Comparison of ENCODE assay signal across 24 cellular contexts in genomic region chr3:834679-835078, GRCh38.
"Had no signal": no experiment of that assay in that cellular context is flagged by ENCODE, and none has a peak within 500 bp of the region (broad histone marks: within the 10 kb centered on the region; RNA-seq: fewer than 3 reads in every experiment).

No MANE protein-coding gene starts in this region.

- ATAC-seq: effector memory CD8-positive, alpha-beta T cell; esophagus mucosa; gastrocnemius medialis; gastroesophageal sphincter; heart left ventricle; heart right ventricle had no signal

- H3K4me3 ChIP-seq: colonic mucosa, coronary artery, dorsolateral prefrontal cortex, esophagus muscularis mucosa, esophagus squamous epithelium, gastrocnemius medialis, gastroesophageal sphincter, heart left ventricle, heart right ventricle had no signal

- DNase-seq: colonic mucosa; cortex of kidney; dermis blood vessel endothelial cell; dorsolateral prefrontal cortex; effector CD4-positive, alpha-beta T cell; effector CD8-positive, alpha-beta T cell; effector memory CD4-positive, alpha-beta T cell; effector memory CD8-positive, alpha-beta T cell; endodermal cell; erythroblast; esophagus squamous epithelium; foreskin fibroblast; foreskin melanocyte; gastrocnemius medialis; glutamatergic neuron; head of caudate nucleus; heart left ventricle; heart right ventricle had no signal

- H3K4me3 Mint-ChIP-seq: dendritic cell treated with granulocyte-macrophage colony-stimulating factor and Interleukin-4, amounts not matched to agents 40 ng/mL and 50 ng/mL, for 4 days; effector memory CD8-positive, alpha-beta T cell; endodermal cell had no signal

- H3K4me1 ChIP-seq: colonic mucosa, esophagus muscularis mucosa, esophagus squamous epithelium, gastrocnemius medialis, gastroesophageal sphincter, heart left ventricle, heart right ventricle had no signal

- H3K27ac ChIP-seq: colonic mucosa, coronary artery, dorsolateral prefrontal cortex, epithelial cell of prostate, esophagus muscularis mucosa, esophagus squamous epithelium, gastrocnemius medialis, gastroesophageal sphincter, heart left ventricle, heart right ventricle had no signal

- H3K27me3 ChIP-seq: colonic mucosa, dorsolateral prefrontal cortex, esophagus muscularis mucosa, esophagus squamous epithelium, gastrocnemius medialis, gastroesophageal sphincter, heart left ventricle, heart right ventricle had no signal

- H3K27ac Mint-ChIP-seq: dendritic cell treated with granulocyte-macrophage colony-stimulating factor and Interleukin-4, amounts not matched to agents 40 ng/mL and 50 ng/mL, for 4 days; effector memory CD8-positive, alpha-beta T cell; endodermal cell had no signal

- H3K4me1 Mint-ChIP-seq: endodermal cell had no signal

- H3K36me3 ChIP-seq: colonic mucosa, esophagus muscularis mucosa, esophagus squamous epithelium, gastrocnemius medialis, gastroesophageal sphincter, heart left ventricle, heart right ventricle had no signal

- H3K27me3 Mint-ChIP-seq: dendritic cell treated with granulocyte-macrophage colony-stimulating factor and Interleukin-4, amounts not matched to agents 40 ng/mL and 50 ng/mL, for 4 days; effector memory CD8-positive, alpha-beta T cell had no signal

- H3K9me3 ChIP-seq: colonic mucosa, esophagus muscularis mucosa, gastrocnemius medialis had no signal
